ENCODE assay signal across 19 cellular contexts in the genomic region with DNA sequence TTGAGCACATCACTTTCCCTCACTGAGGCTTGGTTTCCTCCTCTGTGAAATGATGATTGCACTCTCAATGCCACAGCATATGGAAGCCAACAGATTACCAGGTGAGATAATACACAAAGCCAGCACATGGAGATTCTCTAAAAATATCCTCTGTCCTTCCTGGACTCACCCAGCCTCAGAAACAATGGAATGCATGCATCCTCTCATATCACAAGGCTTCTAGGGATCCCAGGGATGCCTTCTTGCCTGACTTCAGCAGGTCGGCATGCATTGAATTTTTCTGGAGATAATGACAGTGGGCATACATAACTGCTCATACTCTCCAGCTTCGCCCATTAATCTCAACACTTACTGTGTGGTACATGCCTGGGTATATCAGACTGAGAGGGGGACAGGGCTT.
"Had no signal": no experiment of that assay in that cellular context is flagged by ENCODE, and none has a peak within 500 bp of the region (broad histone marks: within the 10 kb centered on the region; RNA-seq: fewer than 3 reads in every experiment).

No MANE protein-coding gene starts in this region.

- H3K27me3 Mint-ChIP-seq: activated naive CD8-positive, alpha-beta T cell treated with anti-CD3 and anti-CD28 coated beads for 36 hours had no signal

- H3K9me3 ChIP-seq: prostate gland, right atrium auricular region, tibial artery, uterus had no signal

- ATAC-seq: activated CD4-positive, alpha-beta T cell treated with anti-CD3 and anti-CD28 coated beads for 36 hours; foreskin keratinocyte; left ventricle myocardium superior had no signal

- H3K4me3 Mint-ChIP-seq: activated CD4-positive, alpha-beta T cell treated with anti-CD3 and anti-CD28 coated beads for 36 hours; activated naive CD8-positive, alpha-beta T cell treated with anti-CD3 and anti-CD28 coated beads for 36 hours; brain; naive B cell; neural crest cell had no signal

- H3K27ac ChIP-seq: coronary artery, foreskin keratinocyte, prostate gland, right atrium auricular region, tibial artery, uterus had no signal

- H3K36me3 ChIP-seq: prostate gland, right atrium auricular region, tibial artery, uterus had no signal

- H3K27me3 ChIP-seq: foreskin keratinocyte, right atrium auricular region, tibial artery, uterus had no signal

- H3K4me3 ChIP-seq: coronary artery, prostate gland, right atrium auricular region, tibial artery, uterus had no signal

- DNase-seq: activated CD4-positive, alpha-beta T cell treated with anti-CD3 and anti-CD28 coated beads for 36 hours; activated CD4-positive, alpha-beta T cell treated with anti-CD3 and anti-CD28 coated beads, Interleukin-2, amount 50 U/mL, for 48 hours; activated naive CD4-positive, alpha-beta T cell; activated naive CD8-positive, alpha-beta T cell treated with anti-CD3 and anti-CD28 coated beads for 36 hours; activated T-cell treated with anti-CD3 and anti-CD28 coated beads for 4 hours; foreskin keratinocyte; hippocampal formation; kidney; left ventricle myocardium superior; naive B cell; stimulated activated naive CD8-positive, alpha-beta T cell treated with anti-CD3 and anti-CD28 coated beads, Interleukin-15, Interleukin-2, amounts not matched to agents 100 U/mL and 50 U/mL, for 24 hours; substantia nigra; tibial artery; uterus had no signal

- H3K4me1 ChIP-seq: prostate gland, uterus had no signal

- FAIRE-seq: kidney had no signal

- H3K27ac Mint-ChIP-seq: activated CD4-positive, alpha-beta T cell treated with anti-CD3 and anti-CD28 coated beads for 36 hours; activated naive CD8-positive, alpha-beta T cell treated with anti-CD3 and anti-CD28 coated beads for 36 hours; brain; naive B cell had no signal

- H3K36me3 Mint-ChIP-seq: brain had no signal
